In the genomic region with DNA sequence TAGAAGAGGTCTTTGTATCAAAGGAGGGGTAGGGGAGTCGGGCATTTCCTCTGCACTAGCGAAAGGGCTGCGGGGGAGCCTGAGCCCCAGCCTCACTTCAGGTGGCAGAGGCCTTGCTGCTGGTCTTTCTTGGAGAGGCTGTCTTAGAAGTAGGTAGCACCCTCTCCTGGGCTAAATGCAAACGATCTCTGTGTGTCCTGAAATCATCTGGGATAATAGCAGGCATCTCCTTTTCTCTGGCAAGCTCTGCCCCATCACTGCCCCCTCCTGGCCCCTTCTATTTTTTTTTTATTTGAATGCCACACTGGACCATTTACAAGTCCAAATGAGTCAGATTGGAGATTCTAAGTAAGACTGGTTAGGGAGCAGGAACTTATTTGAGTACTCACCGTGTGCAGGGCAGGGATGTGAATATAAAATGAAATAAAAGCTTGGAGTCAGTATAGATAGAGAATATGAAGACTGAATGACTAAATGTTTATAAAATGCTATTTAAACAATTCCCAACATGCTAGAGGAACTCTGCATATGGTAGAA, we compare ENCODE assay signal across 8 cellular contexts.
A peak's percentile ranks its signal among the peaks of the same experiment; 100 is the strongest.
DNase-seq lines count a peak whose midpoint lies in the region; ATAC-seq and TF ChIP-seq lines count a peak whose summit lies in the region.

No MANE protein-coding gene starts in this region.

- TF ChIP-seq POLR2A in spleen (IDR thresholded peaks at IDR 0.05) = no peak

- POLR2A ChIA-PET in GM10248 (lab: Yijun Ruan, JAX) = no interaction called here

- H3K9me3 ChIP-seq in SJCRH30 (replicated peaks) = no peaks in the 10 kb centered on the region
- no peaks in the 10 kb centered on the region for H3K9me3 ChIP-seq in spleen

- no peak overlapping the region for H3K27ac ChIP-seq in SJCRH30
- H3K27ac ChIP-seq in spleen = no peak overlapping the region

- CTCF ChIA-PET in GM10248 (lab: Yijun Ruan, JAX) = no interaction called here

- ATAC-seq in HG02642 (IDR thresholded peaks at IDR 0.05; ENCODE audit: poor library complexity, unreplicated experiment) = no peak

- intact Hi-C loops in spleen (cut with DNase I; ENCODE audit: low total_unique reads) = loop anchor here (5.0 kb wide), 1 partner anchor 397 kb away; no protein-coding TSS in a partner anchor

- H3K4me3 ChIP-seq in SJCRH30 (no peak overlapping the region), spleen (no peak overlapping the region)

- no peaks in the 10 kb centered on the region for H3K36me3 ChIP-seq in SJCRH30
- H3K36me3 ChIP-seq in spleen = no peaks in the 10 kb centered on the region

- 29 to 42% (median 40%) methylated on average over 5 of the region's 5 CpGs for WGBS in spleen, 5 donors

- no peaks in the 10 kb centered on the region for H3K27me3 ChIP-seq in SJCRH30
- H3K27me3 ChIP-seq in spleen (replicated peaks in 1 of 7) = peaks cover 0 to 43% (median 10%) of the 10 kb centered on the region in 7 donors

- peaks cover 15% of the 10 kb centered on the region for H3K4me1 ChIP-seq in SJCRH30
- H3K4me1 ChIP-seq in spleen = peaks cover 3 to 23% (median 11%) of the 10 kb centered on the region in 6 donors

- TF ChIP-seq CTCF in GM10248 (IDR thresholded peaks at IDR 0.05; ENCODE audit: control extremely low read depth, extremely low read depth, low read depth, missing control alignments) (peak; percentile 4), spleen (IDR thresholded peaks at IDR 0.05 in 8 of 11, conservative IDR thresholded peaks at IDR 0.05 in 3 of 11) (peak; percentile 17 to 83 (median 57))

- DNase-seq in A172 (ENCODE audit: low spot score) = peak; percentile 95
- peak; percentile 38 for DNase-seq in GM10248 (ENCODE audit: extremely low spot score)
- DNase-seq in NCI-H1092 (lab: John Stamatoyannopoulos, UW) = peak; percentile 81
- DNase-seq in SJCRH30 = peak; percentile 79 to 95
- DNase-seq in brain pericyte (ENCODE audit: low read depth, low spot score) = peak; percentile 81
- peak; percentile 84 for DNase-seq in iPS-NIHi11 (ENCODE audit: low spot score)
- DNase-seq in spleen = no peak
